ENCODE assay signal across 12 cellular contexts in genomic region chr12:46608431-46609280, GRCh38.
DNase-seq lines count a peak whose midpoint lies in the region; ATAC-seq, FAIRE-seq and TF ChIP-seq lines count a peak whose summit lies in the region.
"Had no signal": no experiment of that assay in that cellular context is flagged by ENCODE, and none has a peak within 500 bp of the region (broad histone marks: within the 10 kb centered on the region; RNA-seq: fewer than 3 reads in every experiment).

No MANE protein-coding gene starts in this region.

- no peak for FAIRE-seq in GM19239 (lab: Jason Lieb, UNC)
- FAIRE-seq: GM12892 had no signal

- no peak for TF ChIP-seq CTCF in fibroblast of pulmonary artery (IDR thresholded peaks at IDR 0.05; ENCODE audit: low read length, missing control alignments)

- no peaks in the 10 kb centered on the region for H3K36me3 Mint-ChIP-seq in stimulated activated effector memory CD8-positive, alpha-beta T cell treated with anti-CD3 and anti-CD28 coated beads, Interleukin-12 subunit alpha, Interleukin-12 subunit beta, amount 100 ng/mL, for 72 hours
- H3K36me3 Mint-ChIP-seq: WTC11 had no signal

- no peak for ATAC-seq in stimulated activated effector memory CD8-positive, alpha-beta T cell treated with anti-CD3 and anti-CD28 coated beads, Interleukin-12 subunit alpha, Interleukin-12 subunit beta, amount 100 ng/mL, for 72 hours
- ATAC-seq in HG03457 (IDR thresholded peaks at IDR 0.05; ENCODE audit: unreplicated experiment) (no peak), HG03139 (IDR thresholded peaks at IDR 0.05; ENCODE audit: unreplicated experiment) (no peak)
- ATAC-seq: WTC11 had no signal

- no peak overlapping the region for H3K4me3 ChIP-seq in fibroblast of pulmonary artery (replicated peaks; ENCODE audit: low read depth, low read length)
- H3K4me3 ChIP-seq: HAP-1 had no signal

- H3K4me1 Mint-ChIP-seq in stimulated activated effector memory CD8-positive, alpha-beta T cell treated with anti-CD3 and anti-CD28 coated beads, Interleukin-12 subunit alpha, Interleukin-12 subunit beta, amount 100 ng/mL, for 72 hours, result peaks cover 42% of the 10 kb centered on the region

- no peak overlapping the region for H3K4me3 Mint-ChIP-seq in stimulated activated effector memory CD8-positive, alpha-beta T cell treated with anti-CD3 and anti-CD28 coated beads, Interleukin-12 subunit alpha, Interleukin-12 subunit beta, amount 100 ng/mL, for 72 hours
- H3K4me3 Mint-ChIP-seq: WTC11 had no signal

- peaks cover 7% of the 10 kb centered on the region for H3K9me3 Mint-ChIP-seq in stimulated activated effector memory CD8-positive, alpha-beta T cell treated with anti-CD3 and anti-CD28 coated beads, Interleukin-12 subunit alpha, Interleukin-12 subunit beta, amount 100 ng/mL, for 72 hours

- peak overlapping the region; percentile 75 for H3K27ac Mint-ChIP-seq in stimulated activated effector memory CD8-positive, alpha-beta T cell treated with anti-CD3 and anti-CD28 coated beads, Interleukin-12 subunit alpha, Interleukin-12 subunit beta, amount 100 ng/mL, for 72 hours
- H3K27ac Mint-ChIP-seq: WTC11 had no signal

- peak; percentile 33 for DNase-seq in NCI-H2227 (lab: John Stamatoyannopoulos, UW; ENCODE audit: unreplicated experiment)
- DNase-seq in NCI-H2227 treated with DMSO at 0.1 percent for 48 hours (lab: John Stamatoyannopoulos, UW), result no peak
- peak; percentile 9 for DNase-seq in SK-MEL-5 (ENCODE audit: low read depth, low spot score)
- peak; percentile 23 for DNase-seq in fibroblast of pulmonary artery (ENCODE audit: low read depth)
- DNase-seq in stimulated activated effector memory CD8-positive, alpha-beta T cell treated with anti-CD3 and anti-CD28 coated beads, Interleukin-12 subunit alpha, Interleukin-12 subunit beta, amount 100 ng/mL, for 72 hours (ENCODE audit: low spot score in 2 of 2), result no peak
- no peak for DNase-seq in GM19239 (ENCODE audit: insufficient read length, low spot score)
- DNase-seq: NCI-H510A had no signal

- in situ Hi-C loops in SK-MEL-5 (cut with HindIII; ENCODE audit: low pct_unique_long_range_greater_than_20kb, low sequenced_read_pairs), result no loop called here

Comparison
In these comparisons a context has a peak if more than half of its experiments do, and no peak if none do; other contexts are left out.
1. DNase-seq: peak in NCI-H2227 (single experiment), SK-MEL-5 (single experiment) and fibroblast of pulmonary artery (single experiment); none in NCI-H2227 treated with DMSO at 0.1 percent for 48 hours (single experiment), stimulated activated effector memory CD8-positive, alpha-beta T cell treated with anti-CD3 and anti-CD28 coated beads, Interleukin-12 subunit alpha, Interleukin-12 subunit beta, amount 100 ng/mL, for 72 hours (0 of 2) and GM19239 (single experiment).